ENCODE assay signal across 7 cellular contexts in genomic region chr1:213987422-213987875, GRCh38. TPM values are rescaled to one million over a fixed set of nuclear protein-coding genes. Genes with fewer than 3 reads are reported as not detected.
A peak's percentile ranks its signal among the peaks of the same experiment; 100 is the strongest.
DNase-seq lines count a peak whose midpoint lies in the region; ATAC-seq and TF ChIP-seq lines count a peak whose summit lies in the region.

No MANE protein-coding gene starts in this region.

- no peaks in the 10 kb centered on the region for H3K9me3 ChIP-seq in Peyer's patch
- no peaks in the 10 kb centered on the region for H3K9me3 ChIP-seq in esophagus squamous epithelium
- H3K9me3 ChIP-seq in osteoblast (ENCODE audit: low read depth, low read length) = no peaks in the 10 kb centered on the region

- TF ChIP-seq POLR2A in Peyer's patch (IDR thresholded peaks at IDR 0.05) (no peak), esophagus squamous epithelium (IDR thresholded peaks at IDR 0.05) (no peak)

- 0 to 4% methylated on average over 5 to 30 of the region's 32 CpGs for WGBS in esophagus squamous epithelium, 2 donors

- peak overlapping the region; percentile 96 for H2AFZ ChIP-seq in osteoblast (ENCODE audit: low read length)

- H3K79me2 ChIP-seq in osteoblast (ENCODE audit: insufficient read depth, low read length) = no peaks in the 10 kb centered on the region

- H3K27ac ChIP-seq in Peyer's patch (peak overlapping the region; percentile 66 to 81 (median 68)), esophagus squamous epithelium (peak overlapping the region; percentile 45 to 82 (median 77)), osteoblast (ENCODE audit: low read depth, low read length) (no peak overlapping the region)

- H3K27me3 ChIP-seq in Peyer's patch (peaks cover 0 to 39% of the 10 kb centered on the region in 2 donors), esophagus squamous epithelium (peaks cover 16 to 99% (median 37%) of the 10 kb centered on the region in 4 donors), osteoblast (ENCODE audit: insufficient read depth, low read length) (peaks cover 68% of the 10 kb centered on the region)

- peak overlapping the region; percentile 38 to 76 (median 54) for H3K4me3 ChIP-seq in Peyer's patch
- H3K4me3 ChIP-seq in esophagus squamous epithelium = peak overlapping the region; percentile 40 to 71 (median 60)
- peak overlapping the region; percentile 82 for H3K4me3 ChIP-seq in osteoblast (ENCODE audit: insufficient read depth, low read length)

- H3K36me3 ChIP-seq in Peyer's patch = no peaks in the 10 kb centered on the region
- no peaks in the 10 kb centered on the region for H3K36me3 ChIP-seq in esophagus squamous epithelium
- H3K36me3 ChIP-seq in osteoblast (ENCODE audit: insufficient read depth, low read length) = no peaks in the 10 kb centered on the region

- H3K4me2 ChIP-seq in osteoblast (ENCODE audit: insufficient read depth, low read length) = peak overlapping the region; percentile 98

- H3K4me1 ChIP-seq in Peyer's patch (peaks cover 0 to 31% (median 0%) of the 10 kb centered on the region in 4 donors), esophagus squamous epithelium (peaks cover 15 to 71% (median 30%) of the 10 kb centered on the region in 3 donors), osteoblast (ENCODE audit: insufficient read depth, low read length) (peaks cover 10% of the 10 kb centered on the region)

- DNase-seq in Peyer's patch (no peak), esophagus squamous epithelium (lab: John Stamatoyannopoulos, UW) (no peak), osteoblast (ENCODE audit: insufficient read length, low spot score, missing footprints) (no peak), dermis blood vessel endothelial cell (no peak), hepatic stellate cell (ENCODE audit: low spot score) (no peak)

- TF ChIP-seq CTCF in Peyer's patch (IDR thresholded peaks at IDR 0.05) = no peak
- TF ChIP-seq CTCF in esophagus squamous epithelium (IDR thresholded peaks at IDR 0.05) = no peak
- no peak for TF ChIP-seq CTCF in osteoblast (IDR thresholded peaks at IDR 0.05; ENCODE audit: extremely low read depth, low read depth, low read length)

- intact Hi-C loops in esophagus squamous epithelium (cut with DNase I) = no loop called here

- no peaks in the 10 kb centered on the region for H4K20me1 ChIP-seq in osteoblast (ENCODE audit: insufficient read depth, low read length)

- ATAC-seq in GM18520 (IDR thresholded peaks at IDR 0.05; ENCODE audit: unreplicated experiment) (peak; percentile 27), HG02610 (IDR thresholded peaks at IDR 0.05; ENCODE audit: unreplicated experiment) (peak; percentile 19)

RNA-seq across cellular contexts. Expression of gene PROX1, which starts 0.3 kb away (rescaled TPM):
- 10 to 100 TPM in 2 of 4 donors, 1 to 10 TPM in 2; 7.4 to 26.4 (median 13.7) TPM for total RNA-seq in Peyer's patch
- 1 to 10 TPM in 1 of 4 donors, under 1 TPM in 3; 0.15 to 3.8 (median 0.66) TPM for total RNA-seq in esophagus squamous epithelium
- total RNA-seq in osteoblast = under 0.01 TPM in 2 replicates
- 45.8 and 114 TPM in 2 replicates for total RNA-seq in dermis blood vessel endothelial cell
